Comparison of ENCODE assay signal across 8 cellular contexts in the genomic region with DNA sequence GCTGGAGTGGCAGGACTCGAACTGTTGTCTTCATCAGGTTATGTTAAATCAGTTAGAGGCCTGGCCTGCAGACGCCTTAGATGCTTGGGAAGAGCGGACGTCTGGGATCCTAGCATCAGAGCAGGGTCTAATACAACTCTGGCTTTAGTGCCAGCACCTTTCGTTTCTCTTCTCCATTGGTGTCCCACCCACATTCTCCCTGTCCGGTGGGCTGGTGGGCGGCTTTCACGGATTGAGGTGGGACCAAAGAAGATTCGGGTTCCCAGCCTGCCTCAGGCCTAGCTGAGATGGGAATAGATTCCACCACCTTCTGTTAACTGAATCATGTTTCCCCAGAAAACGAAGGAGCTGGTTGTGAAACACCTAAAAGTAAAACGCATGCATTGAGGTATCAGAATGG. TPM values are rescaled to one million over a fixed set of nuclear protein-coding genes. Genes with fewer than 3 reads are reported as not detected.
A peak's percentile ranks its signal among the peaks of the same experiment; 100 is the strongest.
DNase-seq lines count a peak whose midpoint lies in the region; ATAC-seq and TF ChIP-seq lines count a peak whose summit lies in the region.

No MANE protein-coding gene starts in this region.

- no peaks in the 10 kb centered on the region for H3K36me3 ChIP-seq in cardiac muscle cell
- no peaks in the 10 kb centered on the region for H3K36me3 ChIP-seq in ascending aorta
- no peaks in the 10 kb centered on the region for H3K36me3 ChIP-seq in mucosa of rectum (ENCODE audit: control insufficient read depth in 2 of 2, insufficient read depth in 2 of 2, low read length in 2 of 2)
- H3K36me3 ChIP-seq in upper lobe of right lung = no peaks in the 10 kb centered on the region

- ATAC-seq in Right ventricle myocardium inferior (no peak), upper lobe of right lung (no peak), GM18858 (IDR thresholded peaks at IDR 0.05; ENCODE audit: unreplicated experiment) (no peak), HG02970 (IDR thresholded peaks at IDR 0.05; ENCODE audit: low FRiP score, unreplicated experiment) (no peak)

- H3K4me3 ChIP-seq in cardiac muscle cell (peak overlapping the region; percentile 90), ascending aorta (peak overlapping the region; percentile 66 to 91), mucosa of rectum (ENCODE audit: low read length in 2 of 2) (peak overlapping the region; percentile 68 to 74), upper lobe of right lung (peak overlapping the region; percentile 64)

- intact Hi-C loops in Right ventricle myocardium inferior (cut with DNase I) = no loop called here
- intact Hi-C loops in ascending aorta (cut with DNase I) = loop anchor here (2.0 kb wide), 1 partner anchor 39 kb away; no protein-coding TSS in a partner anchor
- intact Hi-C loops in upper lobe of right lung (cut with DNase I) = no loop called here

- H3K9ac ChIP-seq in mucosa of rectum (ENCODE audit: low read depth in 1 of 2, low read length in 2 of 2) = peak overlapping the region in 1 of 2 donors; percentile 56

- H3K4me1 ChIP-seq in cardiac muscle cell (ENCODE audit: low read depth) (peaks cover 27% of the 10 kb centered on the region), ascending aorta (peaks cover 0 to 4% of the 10 kb centered on the region in 2 donors), mucosa of rectum (ENCODE audit: control insufficient read depth in 2 of 2, insufficient read depth in 2 of 2, low read length in 2 of 2) (peaks cover 0 to 7% of the 10 kb centered on the region in 2 donors), upper lobe of right lung (no peaks in the 10 kb centered on the region)

- no peaks in the 10 kb centered on the region for H3K9me3 ChIP-seq in cardiac muscle cell (ENCODE audit: low read depth)
- no peaks in the 10 kb centered on the region for H3K9me3 ChIP-seq in ascending aorta
- no peaks in the 10 kb centered on the region for H3K9me3 ChIP-seq in mucosa of rectum (ENCODE audit: control insufficient read depth in 2 of 2, low read length in 2 of 2)
- H3K9me3 ChIP-seq in upper lobe of right lung = no peaks in the 10 kb centered on the region

- TF ChIP-seq CTCF in cardiac muscle cell (IDR thresholded peaks at IDR 0.05; ENCODE audit: low read depth, low read length) (no peak), ascending aorta (IDR thresholded peaks at IDR 0.05) (no peak), upper lobe of right lung (IDR thresholded peaks at IDR 0.05) (no peak)

- H3K27ac ChIP-seq in cardiac muscle cell (peak overlapping the region; percentile 42), ascending aorta (peak overlapping the region; percentile 87 to 90), mucosa of rectum (ENCODE audit: low read depth in 2 of 2, low read length in 2 of 2) (peak overlapping the region in 1 of 2 donors; percentile 23), upper lobe of right lung (no peak overlapping the region)

- DNase-seq in cardiac muscle cell (ENCODE audit: low read depth in 1 of 2, low spot score in 1 of 2) (no peak), Right ventricle myocardium inferior (ENCODE audit: missing footprints) (no peak), ascending aorta (ENCODE audit: low spot score in 2 of 2) (no peak), upper lobe of right lung (no peak), H4 (ENCODE audit: low spot score) (no peak)

- H3K27me3 ChIP-seq in cardiac muscle cell (no peaks in the 10 kb centered on the region), ascending aorta (no peaks in the 10 kb centered on the region), mucosa of rectum (ENCODE audit: control insufficient read depth in 2 of 2, insufficient read depth in 2 of 2, low read length in 2 of 2) (no peaks in the 10 kb centered on the region), upper lobe of right lung (no peaks in the 10 kb centered on the region)

RNA-seq across cellular contexts. Expression of gene PDK3, which starts 0.9 kb away (rescaled TPM):
- 55.0 and 60.0 TPM in 2 replicates for total RNA-seq in cardiac muscle cell
- polyA plus RNA-seq in cardiac muscle cell = 65.3 and 72.5 TPM in 2 replicates
- total RNA-seq in Right ventricle myocardium inferior = 6.3 TPM
- total RNA-seq in ascending aorta = 31.1 TPM
- total RNA-seq in upper lobe of right lung = 19.4 TPM
- 20.5 and 27.9 TPM in 2 replicates for total RNA-seq in H4 (2014; rRNA removed; shearing (Covaris generic))
